Comparison of ENCODE assay signal across 10 cellular contexts in genomic region chr10:86440874-86441838, GRCh38.
DNase-seq lines count a peak whose midpoint lies in the region; ATAC-seq and TF ChIP-seq lines count a peak whose summit lies in the region.
"Had no signal": no experiment of that assay in that cellular context is flagged by ENCODE, and none has a peak within 500 bp of the region (broad histone marks: within the 10 kb centered on the region; RNA-seq: fewer than 3 reads in every experiment).

No MANE protein-coding gene starts in this region.

- TF ChIP-seq CTCF in AG09309 (IDR thresholded peaks at IDR 0.05; ENCODE audit: control insufficient read depth, insufficient read depth, low read depth, low read length, missing control alignments) (no peak), H9 (conservative IDR thresholded peaks at IDR 0.05) (no peak), liver (IDR thresholded peaks at IDR 0.05; ENCODE audit: low read depth, low read length, missing input control) (no peak), OCI-LY7 (conservative IDR thresholded peaks at IDR 0.05; ENCODE audit: low read length) (no peak)

- no peak overlapping the region for H2BK5ac ChIP-seq in H9 (ENCODE audit: insufficient read length, low read length)

- H3K4me3 Mint-ChIP-seq in H9 = no peak overlapping the region

- no peak overlapping the region for H4K8ac ChIP-seq in H9 (replicated peaks; ENCODE audit: insufficient read length, low read depth, low read length)

- TF ChIP-seq RAD21 in liver (IDR thresholded peaks at IDR 0.05) = no peak

- H3K4ac ChIP-seq in H9 (ENCODE audit: low read depth, low read length) = no peak overlapping the region

- no peak overlapping the region for H2BK120ac ChIP-seq in H9 (ENCODE audit: low read depth, low read length, poor library complexity, severe bottlenecking)

- H3K9me2 ChIP-seq in OCI-LY7 (ENCODE audit: insufficient read depth, low read length) = no peaks in the 10 kb centered on the region

- H3K23ac ChIP-seq in H9 (ENCODE audit: insufficient read length, low read depth, low read length) = no peak overlapping the region

- no peak overlapping the region for H4K91ac ChIP-seq in H9 (ENCODE audit: insufficient read length, low read depth, low read length)

- no peak overlapping the region for H2BK12ac ChIP-seq in H9 (ENCODE audit: insufficient read length, low read depth, low read length)

- H3K56ac ChIP-seq in H9 (ENCODE audit: insufficient read length, low read depth, low read length) = no peak overlapping the region

- peak overlapping the region in 2 of 3 experiments; percentile 2 to 12; a peak in 3 of 7 replicates for H3K27ac Mint-ChIP-seq in H9

- no peak overlapping the region for H3K14ac ChIP-seq in H9 (ENCODE audit: insufficient read depth, low read length)

- DNase-seq in AG09309 (ENCODE audit: low read depth) = peak; percentile 21
- no peak for DNase-seq in H9
- peak; percentile 85 for DNase-seq in astrocyte of the hippocampus (ENCODE audit: low read depth, low spot score)
- no peak for DNase-seq in OCI-LY7 (ENCODE audit: low spot score)
- no peak for DNase-seq in stimulated activated CD4-positive, alpha-beta T cell treated with anti-CD3 and anti-CD28 coated beads, Interleukin-4, amount 100 ng/mL, for 1 hour
- no peak for DNase-seq in NCI-H2171 treated with DMSO at 0.1 percent for 48 hours (lab: John Stamatoyannopoulos, UW)
- DNase-seq: stimulated activated CD4-positive, alpha-beta T cell treated with anti-CD3 and anti-CD28 coated beads, Interleukin-4, amount 100 ng/mL, for 24 hours had no signal

- H3K36me3 ChIP-seq in liver (ENCODE audit: control insufficient read depth in 4 of 4, insufficient read depth in 3 of 4, low read depth in 1 of 4, low read length in 3 of 4) (peaks cover 4 to 20% (median 14%) of the 10 kb centered on the region in 4 donors), OCI-LY7 (ENCODE audit: insufficient read depth, low read length) (peaks cover 99% of the 10 kb centered on the region)

- H3K79me1 ChIP-seq in H9 (ENCODE audit: insufficient read depth, low read depth, low read length, poor library complexity, severe bottlenecking) = no peaks in the 10 kb centered on the region

- no peaks in the 10 kb centered on the region for H3K4me1 ChIP-seq in H9 (ENCODE audit: insufficient read depth, low read length)
- peaks cover 10 to 40% (median 32%) of the 10 kb centered on the region in 4 donors for H3K4me1 ChIP-seq in liver (ENCODE audit: control insufficient read depth in 4 of 4, insufficient read depth in 4 of 4, low read length in 3 of 4)
- H3K4me1 ChIP-seq in OCI-LY7 (ENCODE audit: insufficient read depth, low read length, poor library complexity, severe bottlenecking) = peaks cover 27% of the 10 kb centered on the region

- no peaks in the 10 kb centered on the region for H3K9me3 Mint-ChIP-seq in H9

- H3K4me3 ChIP-seq in AG09309 (ENCODE audit: control insufficient read depth, low read depth, low read length) (no peak overlapping the region), liver (ENCODE audit: low read depth in 1 of 3, low read length in 3 of 3) (no peak overlapping the region), OCI-LY7 (ENCODE audit: low read depth, low read length, poor library complexity, severe bottlenecking) (no peak overlapping the region)
- H3K4me3 ChIP-seq: adrenal gland had no signal

- H4K5ac ChIP-seq in H9 (ENCODE audit: insufficient read length, low read depth, low read length) = no peak overlapping the region

- no peak overlapping the region for H2AFZ ChIP-seq in H9 (ENCODE audit: low read length)
- no peak overlapping the region for H2AFZ ChIP-seq in OCI-LY7 (ENCODE audit: low read length)

- H3K36me3 Mint-ChIP-seq in H9 (ENCODE audit: insufficient read depth in 1 of 3, low read depth in 3 of 3) = peaks cover 52 to 84% (median 71%) of the 10 kb centered on the region in 3 experiments

- no peak overlapping the region for H2AK5ac ChIP-seq in H9 (ENCODE audit: insufficient read length, low read length)

- no peaks in the 10 kb centered on the region for H3K23me2 ChIP-seq in H9 (ENCODE audit: insufficient read length, low read depth, low read length, poor library complexity, severe bottlenecking)

- no peak overlapping the region for H3K18ac ChIP-seq in H9 (ENCODE audit: insufficient read length, low read depth, low read length)

- no peaks in the 10 kb centered on the region for H3K79me2 ChIP-seq in H9 (ENCODE audit: insufficient read depth, low read length)
- peaks cover 4% of the 10 kb centered on the region; the same call in 1 of the 2 replicates for H3K79me2 ChIP-seq in OCI-LY7 (ENCODE audit: insufficient read depth, low read depth, low read length)

- no peak for ATAC-seq in HG02840 (IDR thresholded peaks at IDR 0.05; ENCODE audit: low FRiP score, unreplicated experiment)

- H3K27ac ChIP-seq in H9 (ENCODE audit: insufficient read length, low read depth, low read length) = no peak overlapping the region
- H3K27ac ChIP-seq in liver (ENCODE audit: low read depth in 1 of 2, low read length in 2 of 2) = peak overlapping the region; percentile 65 to 70
- no peak overlapping the region for H3K27ac ChIP-seq in OCI-LY7 (ENCODE audit: low read depth, low read length, poor library complexity, severe bottlenecking)
- H3K27ac ChIP-seq: adrenal gland had no signal

- H3K27me3 ChIP-seq in H9 (ENCODE audit: insufficient read depth, low read length) = no peaks in the 10 kb centered on the region; the same call in 1 of the 2 replicates
- no peaks in the 10 kb centered on the region for H3K27me3 ChIP-seq in liver (ENCODE audit: control insufficient read depth in 4 of 4, insufficient read depth in 4 of 4, low read length in 3 of 4)
- H3K27me3 ChIP-seq: adrenal gland had no signal

- POLR2A ChIA-PET in OCI-LY7 (lab: Charles Lee) = interaction anchor here (0.8 to 1.0 kb wide), 2 partner anchors 21 to 28 kb away, joined by 3 to 4 read pairs; no protein-coding TSS in a partner anchor

- intact Hi-C loops in OCI-LY7 (cut with micrococcal nuclease; ENCODE audit: unreplicated experiment) = no loop called here

- CTCF ChIA-PET in OCI-LY7 (lab: Charles Lee; ENCODE audit: unreplicated experiment) = no interaction called here

- no CpG with 5 or more reads among the region's 5 CpGs for WGBS in H9 (ENCODE audit: extremely low coverage, insufficient read length, low lambda C conversion rate)
- 89% methylated on average over 5 of the region's 5 CpGs for WGBS in liver

- no peak overlapping the region for H3T11ph ChIP-seq in H9 (ENCODE audit: low read length)

- no peaks in the 10 kb centered on the region for H3K27me3 Mint-ChIP-seq in H9 (ENCODE audit: low read depth)

- H3K4me1 Mint-ChIP-seq in H9 = peaks cover 5 to 12% of the 10 kb centered on the region in 2 experiments; a peak in 3 of 4 replicates

- no peak overlapping the region for H2BK20ac ChIP-seq in H9 (ENCODE audit: low read depth, low read length, poor library complexity, severe bottlenecking)

- H3K9ac ChIP-seq in H9 (ENCODE audit: extremely low read depth, insufficient read length, low read length) (no peak overlapping the region), liver (ENCODE audit: low read depth in 1 of 2, low read length in 2 of 2) (no peak overlapping the region)

- H3K4me2 ChIP-seq in H9 (ENCODE audit: insufficient read depth, insufficient read length, low read length) (no peak overlapping the region), OCI-LY7 (ENCODE audit: low read length) (no peak overlapping the region)

- H4K20me1 ChIP-seq in H9 (ENCODE audit: control insufficient read depth, insufficient read depth, insufficient read length) (no peaks in the 10 kb centered on the region), OCI-LY7 (ENCODE audit: insufficient read depth, low read length) (no peaks in the 10 kb centered on the region)

- no TSS peak for BruUV-seq in OCI-LY7 (replicated peaks; lab: Mats Ljungman, UMichigan)

- no peaks in the 10 kb centered on the region for H3K9me3 ChIP-seq in H9 (ENCODE audit: control insufficient read depth, low read depth, low read length)
- H3K9me3 ChIP-seq in liver (ENCODE audit: control insufficient read depth in 4 of 4, low read length in 3 of 4) = no peaks in the 10 kb centered on the region
- no peaks in the 10 kb centered on the region for H3K9me3 ChIP-seq in OCI-LY7 (ENCODE audit: low read length)
- H3K9me3 ChIP-seq: adrenal gland had no signal

- no peak overlapping the region for H2BK15ac ChIP-seq in H9 (ENCODE audit: low read depth, low read length)

TF ChIP-seq in liver, 16 proteins besides CTCF, POLR2A, EP300 and RAD21 (continues in another document):
- no peak for TF ChIP-seq ZBTB33 (IDR thresholded peaks at IDR 0.05)
- no peak for TF ChIP-seq FOXA2 (IDR thresholded peaks at IDR 0.05)
- no peak for TF ChIP-seq GABPA (IDR thresholded peaks at IDR 0.05 in 1 of 2, conservative IDR thresholded peaks at IDR 0.05 in 1 of 2)
- TF ChIP-seq TAF1 (conservative IDR thresholded peaks at IDR 0.05) = no peak
- no peak for TF ChIP-seq SP1 (IDR thresholded peaks at IDR 0.05)
- TF ChIP-seq FOXA1 (IDR thresholded peaks at IDR 0.05) = no peak
- peak in 1 of 2 donors; percentile 9 for TF ChIP-seq RXRA (IDR thresholded peaks at IDR 0.05)
- TF ChIP-seq YY1 (IDR thresholded peaks at IDR 0.05) = peak; percentile 23
- TF ChIP-seq JUND (IDR thresholded peaks at IDR 0.05) = no peak
- no peak for TF ChIP-seq NR2F2 (IDR thresholded peaks at IDR 0.05)
- peak; percentile 56 to 70 for TF ChIP-seq HNF4A (conservative IDR thresholded peaks at IDR 0.05)

Comparison
In these comparisons a context has a peak if more than half of its experiments do, and no peak if none do; other contexts are left out.
1. DNase-seq: peak in AG09309 (single experiment) and astrocyte of the hippocampus (single experiment); none in H9 (single experiment), OCI-LY7 (single experiment), stimulated activated CD4-positive, alpha-beta T cell treated with anti-CD3 and anti-CD28 coated beads, Interleukin-4, amount 100 ng/mL, for 1 hour (single experiment) and NCI-H2171 treated with DMSO at 0.1 percent for 48 hours (single experiment).
2. H3K27ac ChIP-seq: peak in liver (2 of 2); none in H9 (single experiment) and OCI-LY7 (single experiment).